In genomic region chr3:177491301-177492031, GRCh38 we compare ENCODE assay signal across 10 cellular contexts.
A peak's percentile ranks its signal among the peaks of the same experiment; 100 is the strongest.
DNase-seq lines count a peak whose midpoint lies in the region; ATAC-seq and TF ChIP-seq lines count a peak whose summit lies in the region.
"Had no signal": no experiment of that assay in that cellular context is flagged by ENCODE, and none has a peak within 500 bp of the region (broad histone marks: within the 10 kb centered on the region; RNA-seq: fewer than 3 reads in every experiment).

No MANE protein-coding gene starts in this region.

- H3K9me3 Mint-ChIP-seq in MCF 10A (ENCODE audit: unreplicated experiment): peaks cover 9% of the 10 kb centered on the region

- H3K27ac Mint-ChIP-seq in MCF 10A (ENCODE audit: low read depth, unreplicated experiment): peak overlapping the region; percentile 2

- TF ChIP-seq CTCF in MCF 10A (IDR thresholded peaks at IDR 0.05; ENCODE audit: unreplicated experiment) (no peak), breast epithelium (IDR thresholded peaks at IDR 0.05) (no peak)

- no TSS peak for BruUV-seq in MCF 10A (replicated peaks; lab: Mats Ljungman, UMichigan)

- peak overlapping the region in 1 of 3 donors; percentile 14 for H3K4me3 ChIP-seq in breast epithelium
- H3K4me3 ChIP-seq: suprapubic skin had no signal

- ATAC-seq in GM21786 (IDR thresholded peaks at IDR 0.05; ENCODE audit: unreplicated experiment) (no peak), GM21825 (IDR thresholded peaks at IDR 0.05; ENCODE audit: unreplicated experiment) (no peak)

- no peaks in the 10 kb centered on the region for H3K36me3 Mint-ChIP-seq in MCF 10A (ENCODE audit: insufficient read depth, unreplicated experiment)

- no peak overlapping the region for H3K27ac ChIP-seq in breast epithelium
- H3K27ac ChIP-seq: suprapubic skin had no signal

- no peak overlapping the region for H3K4me3 Mint-ChIP-seq in MCF 10A (ENCODE audit: unreplicated experiment)

- no peaks in the 10 kb centered on the region for H3K27me3 ChIP-seq in breast epithelium
- H3K27me3 ChIP-seq: suprapubic skin had no signal

- H3K27me3 Mint-ChIP-seq in MCF 10A (ENCODE audit: insufficient read depth, unreplicated experiment): no peaks in the 10 kb centered on the region

- DNase-seq in MCF 10A (ENCODE audit: unreplicated experiment) (no peak), breast epithelium (ENCODE audit: low spot score in 2 of 2) (no peak), dermis microvascular lymphatic vessel endothelial cell (ENCODE audit: low read depth in 2 of 2) (peak; percentile 31 to 55), lung microvascular endothelial cell (ENCODE audit: low read depth in 2 of 2) (peak; percentile 59 to 78), COLO668 (lab: John Stamatoyannopoulos, UW; ENCODE audit: unreplicated experiment) (no peak), OCI-M1 (lab: John Stamatoyannopoulos, UW) (no peak)
- DNase-seq: AML-193 had no signal

- POLR2A ChIA-PET in MCF 10A (lab: Yijun Ruan, JAX): interaction anchor here (0.8 kb wide), 1 partner anchor 12 kb away, joined by 3 read pairs; no protein-coding TSS in a partner anchor

- no peaks in the 10 kb centered on the region for H3K36me3 ChIP-seq in breast epithelium
- H3K36me3 ChIP-seq: suprapubic skin had no signal

- peaks cover 8% of the 10 kb centered on the region for H3K4me1 Mint-ChIP-seq in MCF 10A (ENCODE audit: insufficient read depth, unreplicated experiment)

- CTCF ChIA-PET in MCF 10A (lab: Yijun Ruan, JAX): interaction anchor here (0.7 kb wide), 1 partner anchor 17 kb away, joined by 3 read pairs; no protein-coding TSS in a partner anchor

- no peaks in the 10 kb centered on the region for H3K9me3 ChIP-seq in breast epithelium
- H3K9me3 ChIP-seq: suprapubic skin had no signal

- H3K4me1 ChIP-seq in breast epithelium: no peaks in the 10 kb centered on the region

- no peak for TF ChIP-seq POLR2A in breast epithelium (IDR thresholded peaks at IDR 0.05)

- intact Hi-C loops in MCF 10A (cut with micrococcal nuclease): no loop called here
- intact Hi-C loops in breast epithelium (cut with DNase I; ENCODE audit: low total_unique reads): no loop called here

Comparison
In these comparisons a context has a peak if more than half of its experiments do, and no peak if none do; other contexts are left out.
1. DNase-seq: peak in dermis microvascular lymphatic vessel endothelial cell (2 of 2) and lung microvascular endothelial cell (2 of 2); none in MCF 10A (single experiment), breast epithelium (0 of 2), COLO668 (single experiment) and OCI-M1 (single experiment).